9 cellular contexts compared by ENCODE assay signal in genomic region chr9:128250839-128251558, GRCh38. TPM values are rescaled to one million over a fixed set of nuclear protein-coding genes. Genes with fewer than 3 reads are reported as not detected.
DNase-seq lines count a peak whose midpoint lies in the region; ATAC-seq, FAIRE-seq and TF ChIP-seq lines count a peak whose summit lies in the region.
"Had no signal": no experiment of that assay in that cellular context is flagged by ENCODE, and none has a peak within 500 bp of the region (broad histone marks: within the 10 kb centered on the region; RNA-seq: fewer than 3 reads in every experiment).

No MANE protein-coding gene starts in this region.

- intact Hi-C loops in colonic mucosa (cut with DNase I): no loop called here

- TF ChIP-seq CTCF in GM12865 (IDR thresholded peaks at IDR 0.05; ENCODE audit: insufficient read depth, low read depth, low read length, missing control alignments) (no peak), HL-60 (IDR thresholded peaks at IDR 0.05; ENCODE audit: insufficient read depth, low read length) (no peak), colonic mucosa (IDR thresholded peaks at IDR 0.05) (no peak), neutrophil (IDR thresholded peaks at IDR 0.05) (no peak)

- H3K27ac ChIP-seq in HL-60 (replicated peaks): no peak overlapping the region
- H3K27ac ChIP-seq in colonic mucosa: no peak overlapping the region
- no peak overlapping the region for H3K27ac ChIP-seq in neutrophil

- H3K27me3 ChIP-seq in HL-60 (ENCODE audit: insufficient read depth, poor library complexity, severe bottlenecking): peaks cover 3% of the 10 kb centered on the region
- H3K27me3 ChIP-seq in colonic mucosa: no peaks in the 10 kb centered on the region
- H3K27me3 ChIP-seq in neutrophil: peaks cover 35% of the 10 kb centered on the region

- H3K4me3 ChIP-seq in GM12865 (ENCODE audit: low read depth, low read length) (peak overlapping the region; percentile 18; the same call in 1 of the 2 replicates), HL-60 (replicated peaks; ENCODE audit: insufficient read depth, low read length) (peak overlapping the region; percentile 12), colonic mucosa (peak overlapping the region; percentile 45), neutrophil (ENCODE audit: low read depth in 1 of 2, low read length in 1 of 2) (peak overlapping the region; percentile 34 to 57)

- DNase-seq in GM12865 (ENCODE audit: low read depth) (no peak), HL-60 (ENCODE audit: low read depth in 1 of 2, low spot score in 1 of 2) (no peak), colonic mucosa (no peak), SHP77 (lab: John Stamatoyannopoulos, UW) (no peak), GM19239 (ENCODE audit: insufficient read length, low spot score) (no peak), DMS79 treated with DMSO at 0.1 percent for 48 hours (lab: John Stamatoyannopoulos, UW) (no peak)
- DNase-seq: NCI-H1436 had no signal

- ATAC-seq in GM18861 (IDR thresholded peaks at IDR 0.05; ENCODE audit: unreplicated experiment): no peak

- H3K9ac ChIP-seq in colonic mucosa (ENCODE audit: low read depth in 2 of 2, low read length in 2 of 2): peak overlapping the region in 1 of 2 donors; percentile 24

- no peaks in the 10 kb centered on the region for H3K4me1 ChIP-seq in colonic mucosa
- peaks cover 14 to 19% of the 10 kb centered on the region in 2 experiments for H3K4me1 ChIP-seq in neutrophil (ENCODE audit: control insufficient read depth in 1 of 2, insufficient read depth in 1 of 2, low read depth in 1 of 2, low read length in 1 of 2)

- no peak for FAIRE-seq in GM19239 (lab: Jason Lieb, UNC)

- H3K9me3 ChIP-seq in colonic mucosa (no peaks in the 10 kb centered on the region), neutrophil (no peaks in the 10 kb centered on the region)

- no peaks in the 10 kb centered on the region for H3K36me3 ChIP-seq in colonic mucosa
- H3K36me3 ChIP-seq in neutrophil: peaks cover 12% of the 10 kb centered on the region

RNA-seq across cellular contexts. Expression of gene GOLGA2, which starts 24.8 kb away (rescaled TPM):
- total RNA-seq in colonic mucosa: 10 to 100 TPM; 88.6 to 92.2 TPM

RNA-seq across cellular contexts. Expression of gene SWI5, which starts 25.1 kb away (rescaled TPM):
- 10 to 100 TPM; 14.4 to 24.2 TPM for total RNA-seq in colonic mucosa

RNA-seq across cellular contexts. Expression of gene DNM1, which starts 47.8 kb away (rescaled TPM):
- 1 to 10 TPM; 2.5 to 6.8 TPM for total RNA-seq in colonic mucosa

RNA-seq across cellular contexts. Expression of gene CIZ1, which starts 59.6 kb away (rescaled TPM):
- 10 to 100 TPM; 97.5 to 97.7 TPM for total RNA-seq in colonic mucosa
